Comparison of ENCODE assay signal across 1 cellular context in the genomic region with DNA sequence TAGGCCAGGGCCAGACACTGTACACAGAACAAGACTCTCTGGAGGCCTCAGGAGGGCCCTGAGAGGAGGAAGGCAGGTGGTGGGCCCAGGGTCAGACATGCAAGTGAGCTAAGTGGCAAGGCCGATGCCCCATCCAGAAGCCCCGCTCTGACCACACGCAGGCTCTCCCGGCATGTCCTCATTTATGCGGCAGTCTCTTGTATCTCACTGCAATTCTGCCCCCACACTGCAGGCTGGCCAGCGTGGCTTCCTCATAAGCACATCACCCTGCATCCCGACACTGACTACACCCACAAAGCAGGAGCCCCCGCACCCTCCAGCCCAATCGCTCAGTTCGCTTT.
TF ChIP-seq lines count a peak whose summit lies in the region.

No MANE protein-coding gene starts in this region.

TF ChIP-seq in SK-N-SH, 30 proteins besides CTCF, POLR2A, EP300 and RAD21 (continued from another document):
- TF ChIP-seq, protein P1, sequence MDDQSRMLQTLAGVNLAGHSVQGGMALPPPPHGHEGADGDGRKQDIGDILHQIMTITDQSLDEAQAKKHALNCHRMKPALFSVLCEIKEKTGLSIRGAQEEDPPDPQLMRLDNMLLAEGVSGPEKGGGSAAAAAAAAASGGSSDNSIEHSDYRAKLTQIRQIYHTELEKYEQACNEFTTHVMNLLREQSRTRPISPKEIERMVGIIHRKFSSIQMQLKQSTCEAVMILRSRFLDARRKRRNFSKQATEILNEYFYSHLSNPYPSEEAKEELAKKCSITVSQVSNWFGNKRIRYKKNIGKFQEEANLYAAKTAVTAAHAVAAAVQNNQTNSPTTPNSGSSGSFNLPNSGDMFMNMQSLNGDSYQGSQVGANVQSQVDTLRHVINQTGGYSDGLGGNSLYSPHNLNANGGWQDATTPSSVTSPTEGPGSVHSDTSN (IDR thresholded peaks at IDR 0.05), result no peak
- no peak for TF ChIP-seq POLR2AphosphoS5 (IDR thresholded peaks at IDR 0.05; ENCODE audit: low read depth, low read length)
